In the genomic region with DNA sequence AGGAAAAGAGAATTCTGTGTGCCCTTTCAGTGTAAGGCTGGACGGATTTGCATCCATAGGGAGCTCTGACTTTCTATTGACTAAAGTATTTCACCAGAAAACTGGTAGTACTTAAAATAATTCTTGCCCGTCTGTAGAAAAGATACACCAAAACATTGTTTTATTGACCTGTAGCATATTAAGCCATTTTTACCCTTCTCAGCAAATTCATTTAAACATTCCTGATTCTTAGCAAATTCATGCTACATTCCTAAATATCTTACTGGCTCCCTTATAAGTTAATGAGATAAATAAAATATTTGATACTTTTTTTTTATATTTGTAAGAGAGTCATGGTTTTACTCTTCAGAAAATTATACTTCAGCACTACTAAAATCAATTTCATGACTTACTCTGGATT, we compare ENCODE assay signal across 1 cellular context.
TF ChIP-seq lines count a peak whose summit lies in the region.

No MANE protein-coding gene starts in this region.

TF ChIP-seq in GM23338, 12 proteins besides CTCF, POLR2A, EP300 and RAD21 (continued from another document):
- TF ChIP-seq, protein P1, sequence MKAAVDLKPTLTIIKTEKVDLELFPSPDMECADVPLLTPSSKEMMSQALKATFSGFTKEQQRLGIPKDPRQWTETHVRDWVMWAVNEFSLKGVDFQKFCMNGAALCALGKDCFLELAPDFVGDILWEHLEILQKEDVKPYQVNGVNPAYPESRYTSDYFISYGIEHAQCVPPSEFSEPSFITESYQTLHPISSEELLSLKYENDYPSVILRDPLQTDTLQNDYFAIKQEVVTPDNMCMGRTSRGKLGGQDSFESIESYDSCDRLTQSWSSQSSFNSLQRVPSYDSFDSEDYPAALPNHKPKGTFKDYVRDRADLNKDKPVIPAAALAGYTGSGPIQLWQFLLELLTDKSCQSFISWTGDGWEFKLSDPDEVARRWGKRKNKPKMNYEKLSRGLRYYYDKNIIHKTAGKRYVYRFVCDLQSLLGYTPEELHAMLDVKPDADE (IDR thresholded peaks at IDR 0.05) = no peak
- TF ChIP-seq ZNF114 (CRISPR knock-in tag; IDR thresholded peaks at IDR 0.05) (no peak), CREB1 (CRISPR knock-in tag; IDR thresholded peaks at IDR 0.05; ENCODE audit: low read depth) (no peak), ZNF331 (CRISPR knock-in tag; IDR thresholded peaks at IDR 0.05; ENCODE audit: low read depth) (no peak), JUNB (IDR thresholded peaks at IDR 0.05; ENCODE audit: unreplicated experiment) (no peak), STAT1 (IDR thresholded peaks at IDR 0.05; ENCODE audit: unreplicated experiment) (no peak), NANOG (IDR thresholded peaks at IDR 0.05; ENCODE audit: borderline replicate concordance) (no peak), POLR2AphosphoS5 (IDR thresholded peaks at IDR 0.05; ENCODE audit: low read depth) (no peak), EZH2phosphoT487 (IDR thresholded peaks at IDR 0.05; ENCODE audit: unreplicated experiment) (no peak)
- TF ChIP-seq, protein P2, sequence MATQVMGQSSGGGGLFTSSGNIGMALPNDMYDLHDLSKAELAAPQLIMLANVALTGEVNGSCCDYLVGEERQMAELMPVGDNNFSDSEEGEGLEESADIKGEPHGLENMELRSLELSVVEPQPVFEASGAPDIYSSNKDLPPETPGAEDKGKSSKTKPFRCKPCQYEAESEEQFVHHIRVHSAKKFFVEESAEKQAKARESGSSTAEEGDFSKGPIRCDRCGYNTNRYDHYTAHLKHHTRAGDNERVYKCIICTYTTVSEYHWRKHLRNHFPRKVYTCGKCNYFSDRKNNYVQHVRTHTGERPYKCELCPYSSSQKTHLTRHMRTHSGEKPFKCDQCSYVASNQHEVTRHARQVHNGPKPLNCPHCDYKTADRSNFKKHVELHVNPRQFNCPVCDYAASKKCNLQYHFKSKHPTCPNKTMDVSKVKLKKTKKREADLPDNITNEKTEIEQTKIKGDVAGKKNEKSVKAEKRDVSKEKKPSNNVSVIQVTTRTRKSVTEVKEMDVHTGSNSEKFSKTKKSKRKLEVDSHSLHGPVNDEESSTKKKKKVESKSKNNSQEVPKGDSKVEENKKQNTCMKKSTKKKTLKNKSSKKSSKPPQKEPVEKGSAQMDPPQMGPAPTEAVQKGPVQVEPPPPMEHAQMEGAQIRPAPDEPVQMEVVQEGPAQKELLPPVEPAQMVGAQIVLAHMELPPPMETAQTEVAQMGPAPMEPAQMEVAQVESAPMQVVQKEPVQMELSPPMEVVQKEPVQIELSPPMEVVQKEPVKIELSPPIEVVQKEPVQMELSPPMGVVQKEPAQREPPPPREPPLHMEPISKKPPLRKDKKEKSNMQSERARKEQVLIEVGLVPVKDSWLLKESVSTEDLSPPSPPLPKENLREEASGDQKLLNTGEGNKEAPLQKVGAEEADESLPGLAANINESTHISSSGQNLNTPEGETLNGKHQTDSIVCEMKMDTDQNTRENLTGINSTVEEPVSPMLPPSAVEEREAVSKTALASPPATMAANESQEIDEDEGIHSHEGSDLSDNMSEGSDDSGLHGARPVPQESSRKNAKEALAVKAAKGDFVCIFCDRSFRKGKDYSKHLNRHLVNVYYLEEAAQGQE (IDR thresholded peaks at IDR 0.05; ENCODE audit: unreplicated experiment) = no peak
- TF ChIP-seq, protein P3, sequence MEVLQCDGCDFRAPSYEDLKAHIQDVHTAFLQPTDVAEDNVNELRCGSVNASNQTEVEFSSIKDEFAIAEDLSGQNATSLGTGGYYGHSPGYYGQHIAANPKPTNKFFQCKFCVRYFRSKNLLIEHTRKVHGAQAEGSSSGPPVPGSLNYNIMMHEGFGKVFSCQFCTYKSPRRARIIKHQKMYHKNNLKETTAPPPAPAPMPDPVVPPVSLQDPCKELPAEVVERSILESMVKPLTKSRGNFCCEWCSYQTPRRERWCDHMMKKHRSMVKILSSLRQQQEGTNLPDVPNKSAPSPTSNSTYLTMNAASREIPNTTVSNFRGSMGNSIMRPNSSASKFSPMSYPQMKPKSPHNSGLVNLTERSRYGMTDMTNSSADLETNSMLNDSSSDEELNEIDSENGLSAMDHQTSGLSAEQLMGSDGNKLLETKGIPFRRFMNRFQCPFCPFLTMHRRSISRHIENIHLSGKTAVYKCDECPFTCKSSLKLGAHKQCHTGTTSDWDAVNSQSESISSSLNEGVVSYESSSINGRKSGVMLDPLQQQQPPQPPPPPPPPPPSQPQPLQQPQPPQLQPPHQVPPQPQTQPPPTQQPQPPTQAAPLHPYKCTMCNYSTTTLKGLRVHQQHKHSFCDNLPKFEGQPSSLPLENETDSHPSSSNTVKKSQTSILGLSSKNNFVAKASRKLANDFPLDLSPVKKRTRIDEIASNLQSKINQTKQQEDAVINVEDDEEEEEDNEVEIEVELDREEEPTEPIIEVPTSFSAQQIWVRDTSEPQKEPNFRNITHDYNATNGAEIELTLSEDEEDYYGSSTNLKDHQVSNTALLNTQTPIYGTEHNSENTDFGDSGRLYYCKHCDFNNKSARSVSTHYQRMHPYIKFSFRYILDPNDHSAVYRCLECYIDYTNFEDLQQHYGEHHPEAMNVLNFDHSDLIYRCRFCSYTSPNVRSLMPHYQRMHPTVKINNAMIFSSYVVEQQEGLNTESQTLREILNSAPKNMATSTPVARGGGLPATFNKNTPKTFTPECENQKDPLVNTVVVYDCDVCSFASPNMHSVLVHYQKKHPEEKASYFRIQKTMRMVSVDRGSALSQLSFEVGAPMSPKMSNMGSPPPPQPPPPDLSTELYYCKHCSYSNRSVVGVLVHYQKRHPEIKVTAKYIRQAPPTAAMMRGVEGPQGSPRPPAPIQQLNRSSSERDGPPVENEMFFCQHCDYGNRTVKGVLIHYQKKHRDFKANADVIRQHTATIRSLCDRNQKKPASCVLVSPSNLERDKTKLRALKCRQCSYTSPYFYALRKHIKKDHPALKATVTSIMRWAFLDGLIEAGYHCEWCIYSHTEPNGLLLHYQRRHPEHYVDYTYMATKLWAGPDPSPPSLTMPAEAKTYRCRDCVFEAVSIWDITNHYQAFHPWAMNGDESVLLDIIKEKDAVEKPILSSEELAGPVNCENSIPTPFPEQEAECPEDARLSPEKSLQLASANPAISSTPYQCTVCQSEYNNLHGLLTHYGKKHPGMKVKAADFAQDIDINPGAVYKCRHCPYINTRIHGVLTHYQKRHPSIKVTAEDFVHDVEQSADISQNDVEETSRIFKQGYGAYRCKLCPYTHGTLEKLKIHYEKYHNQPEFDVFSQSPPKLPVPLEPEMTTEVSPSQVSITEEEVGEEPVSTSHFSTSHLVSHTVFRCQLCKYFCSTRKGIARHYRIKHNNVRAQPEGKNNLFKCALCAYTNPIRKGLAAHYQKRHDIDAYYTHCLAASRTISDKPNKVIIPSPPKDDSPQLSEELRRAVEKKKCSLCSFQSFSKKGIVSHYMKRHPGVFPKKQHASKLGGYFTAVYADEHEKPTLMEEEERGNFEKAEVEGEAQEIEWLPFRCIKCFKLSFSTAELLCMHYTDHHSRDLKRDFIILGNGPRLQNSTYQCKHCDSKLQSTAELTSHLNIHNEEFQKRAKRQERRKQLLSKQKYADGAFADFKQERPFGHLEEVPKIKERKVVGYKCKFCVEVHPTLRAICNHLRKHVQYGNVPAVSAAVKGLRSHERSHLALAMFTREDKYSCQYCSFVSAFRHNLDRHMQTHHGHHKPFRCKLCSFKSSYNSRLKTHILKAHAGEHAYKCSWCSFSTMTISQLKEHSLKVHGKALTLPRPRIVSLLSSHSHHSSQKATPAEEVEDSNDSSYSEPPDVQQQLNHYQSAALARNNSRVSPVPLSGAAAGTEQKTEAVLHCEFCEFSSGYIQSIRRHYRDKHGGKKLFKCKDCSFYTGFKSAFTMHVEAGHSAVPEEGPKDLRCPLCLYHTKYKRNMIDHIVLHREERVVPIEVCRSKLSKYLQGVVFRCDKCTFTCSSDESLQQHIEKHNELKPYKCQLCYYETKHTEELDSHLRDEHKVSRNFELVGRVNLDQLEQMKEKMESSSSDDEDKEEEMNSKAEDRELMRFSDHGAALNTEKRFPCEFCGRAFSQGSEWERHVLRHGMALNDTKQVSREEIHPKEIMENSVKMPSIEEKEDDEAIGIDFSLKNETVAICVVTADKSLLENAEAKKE (CRISPR knock-in tag; IDR thresholded peaks at IDR 0.05) = no peak
